In genomic region chr1:205488074-205488723, GRCh38 we compare ENCODE assay signal across 8 cellular contexts. TPM values are rescaled to one million over a fixed set of nuclear protein-coding genes. Genes with fewer than 3 reads are reported as not detected.
DNase-seq lines count a peak whose midpoint lies in the region; ATAC-seq and TF ChIP-seq lines count a peak whose summit lies in the region.

No MANE protein-coding gene starts in this region.

- H3K36me3 Mint-ChIP-seq in activated T-helper 17 cell treated with anti-CD3 and anti-CD28 coated beads, Interleukin-2, amount 50 U/mL, for 72 hours (ENCODE audit: low read depth) = no peaks in the 10 kb centered on the region

- peak; percentile 62 for DNase-seq in EL
- DNase-seq in KBM-7 = peak; percentile 70
- DNase-seq in NT2/D1 (ENCODE audit: low read depth, low spot score) = peak; percentile 89
- DNase-seq in foreskin keratinocyte = peak in 1 of 2 donors; percentile 32
- DNase-seq in nucleus accumbens (lab: John Stamatoyannopoulos, UW) = peak in 38 of 56 donors; percentile 9 to 74 (median 37)
- DNase-seq in putamen (ENCODE audit: low spot score) = no peak

- H3K27me3 Mint-ChIP-seq in activated T-helper 17 cell treated with anti-CD3 and anti-CD28 coated beads, Interleukin-2, amount 50 U/mL, for 72 hours = peaks cover 35% of the 10 kb centered on the region

- no peak overlapping the region for H3K9ac ChIP-seq in NT2/D1 (ENCODE audit: insufficient read length, low read depth)

- H3K27me3 ChIP-seq in NT2/D1 (ENCODE audit: insufficient read depth, insufficient read length) = peaks cover 9% of the 10 kb centered on the region
- H3K27me3 ChIP-seq in foreskin keratinocyte = peaks cover 22% of the 10 kb centered on the region

- no peaks in the 10 kb centered on the region for H3K9me3 ChIP-seq in NT2/D1 (ENCODE audit: insufficient read depth, low read length)

- H3K4me1 Mint-ChIP-seq in activated T-helper 17 cell treated with anti-CD3 and anti-CD28 coated beads, Interleukin-2, amount 50 U/mL, for 72 hours = no peaks in the 10 kb centered on the region

- H3K27ac Mint-ChIP-seq in activated T-helper 17 cell treated with anti-CD3 and anti-CD28 coated beads, Interleukin-2, amount 50 U/mL, for 72 hours = no peak overlapping the region

- ATAC-seq in activated T-helper 17 cell treated with anti-CD3 and anti-CD28 coated beads, Interleukin-2, amount 50 U/mL, for 72 hours (replicated peaks) = peak; percentile 75
- ATAC-seq in foreskin keratinocyte = peak; percentile 40
- ATAC-seq in HG03457 (IDR thresholded peaks at IDR 0.05; ENCODE audit: unreplicated experiment) = no peak

- H3K9me3 Mint-ChIP-seq in activated T-helper 17 cell treated with anti-CD3 and anti-CD28 coated beads, Interleukin-2, amount 50 U/mL, for 72 hours = no peaks in the 10 kb centered on the region

- H3K4me1 ChIP-seq in NT2/D1 (ENCODE audit: insufficient read depth, insufficient read length) (peaks cover 23% of the 10 kb centered on the region), foreskin keratinocyte (peaks cover 11% of the 10 kb centered on the region)

- H3K36me3 ChIP-seq in NT2/D1 (ENCODE audit: insufficient read depth, insufficient read length, low read length) = no peaks in the 10 kb centered on the region

- in situ Hi-C loops in KBM-7 (cut with MboI; ENCODE audit: low pct_unique_long_range_greater_than_20kb, low sequenced_read_pairs) = no loop called here

- no peak overlapping the region for H3K4me3 Mint-ChIP-seq in activated T-helper 17 cell treated with anti-CD3 and anti-CD28 coated beads, Interleukin-2, amount 50 U/mL, for 72 hours

- H3K4me3 ChIP-seq in NT2/D1 (ENCODE audit: insufficient read length, low read depth) = no peak overlapping the region

- no peak overlapping the region for H3K27ac ChIP-seq in foreskin keratinocyte

- peak; percentile 81 for TF ChIP-seq CTCF in foreskin keratinocyte (conservative IDR thresholded peaks at IDR 0.05)

RNA-seq across cellular contexts. Expression of gene CDK18, which starts 16.3 kb away (rescaled TPM):
- total RNA-seq in activated T-helper 17 cell treated with anti-CD3 and anti-CD28 coated beads, Interleukin-2, amount 50 U/mL, for 72 hours = 1 to 10 TPM in 1 of 2 donors, under 1 TPM in 1; 0.91 to 3.0 TPM
- total RNA-seq in foreskin keratinocyte = 13.5 and 14.2 TPM in 2 replicates
- 13.4 and 13.7 TPM in 2 replicates for polyA plus RNA-seq in foreskin keratinocyte

RNA-seq across cellular contexts. Expression of gene BLACAT1, which starts 32.4 kb away (rescaled TPM):
- under 1 TPM; 0.61 to 0.95 TPM for total RNA-seq in activated T-helper 17 cell treated with anti-CD3 and anti-CD28 coated beads, Interleukin-2, amount 50 U/mL, for 72 hours
- 1.7 and 2.4 TPM in 2 replicates for total RNA-seq in foreskin keratinocyte
- polyA plus RNA-seq in foreskin keratinocyte = 0.82 and 1.0 TPM in 2 replicates
